Comparison of ENCODE assay signal across 8 cellular contexts in the genomic region with DNA sequence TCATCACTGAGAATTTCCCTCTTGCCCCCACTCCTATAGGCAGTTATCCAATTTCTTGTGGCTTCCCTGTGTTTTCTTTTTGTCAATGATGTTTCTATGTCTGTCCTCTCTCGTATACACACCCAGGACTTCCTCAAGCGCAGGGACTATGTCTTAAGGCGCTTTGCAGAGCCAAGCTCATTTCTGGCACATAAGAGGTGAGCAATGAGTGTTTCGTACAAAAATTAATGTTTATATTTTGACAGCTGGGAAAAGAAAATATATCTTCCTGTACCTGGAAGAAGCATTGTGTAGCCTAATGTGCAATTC. TPM values are rescaled to one million over a fixed set of nuclear protein-coding genes. Genes with fewer than 3 reads are reported as not detected.
DNase-seq lines count a peak whose midpoint lies in the region; ATAC-seq, FAIRE-seq and TF ChIP-seq lines count a peak whose summit lies in the region.

No MANE protein-coding gene starts in this region.

- peaks cover 3% of the 10 kb centered on the region for H4K20me1 ChIP-seq in endothelial cell of umbilical vein (replicated peaks; ENCODE audit: control insufficient read depth, extremely low read depth, insufficient read depth, low read length)
- H4K20me1 ChIP-seq in osteoblast (ENCODE audit: insufficient read depth, low read length): peaks cover 66% of the 10 kb centered on the region

- H3K4me1 ChIP-seq in endothelial cell of umbilical vein (ENCODE audit: control insufficient read depth, extremely low read depth, insufficient read depth, low read length): peaks cover 15% of the 10 kb centered on the region
- peaks cover 17% of the 10 kb centered on the region for H3K4me1 ChIP-seq in osteoblast (ENCODE audit: insufficient read depth, low read length)

- TSS peak; percentile 47 for BruUV-seq in endothelial cell of umbilical vein (replicated peaks; lab: Mats Ljungman, UMichigan)

- H3K79me2 ChIP-seq in endothelial cell of umbilical vein (ENCODE audit: control insufficient read depth, insufficient read depth, low read length) (peaks cover 89% of the 10 kb centered on the region), osteoblast (ENCODE audit: insufficient read depth, low read length) (peaks cover 92% of the 10 kb centered on the region)

- ATAC-seq in GM19035 (IDR thresholded peaks at IDR 0.05; ENCODE audit: unreplicated experiment): no peak
- no peak for ATAC-seq in esophagus mucosa
- no peak for ATAC-seq in GM21528 (IDR thresholded peaks at IDR 0.05; ENCODE audit: low FRiP score, unreplicated experiment)

- H2AFZ ChIP-seq in endothelial cell of umbilical vein (ENCODE audit: low read depth, low read length): no peak overlapping the region
- H2AFZ ChIP-seq in osteoblast (ENCODE audit: low read length): no peak overlapping the region

- peak overlapping the region; percentile 90 for H3K9ac ChIP-seq in endothelial cell of umbilical vein (replicated peaks; ENCODE audit: extremely low read depth, insufficient read depth, low read length)

- peaks cover 0 to 3% of the 10 kb centered on the region in 2 experiments for H3K36me3 ChIP-seq in endothelial cell of umbilical vein (ENCODE audit: control insufficient read depth in 2 of 2, extremely low read depth in 1 of 2, insufficient read depth in 2 of 2, low read length in 2 of 2)
- H3K36me3 ChIP-seq in osteoblast (ENCODE audit: insufficient read depth, low read length): peaks cover 29% of the 10 kb centered on the region

- peak; percentile 32 for DNase-seq in GM12865 (ENCODE audit: low read depth)
- DNase-seq in OCI-M1 (lab: John Stamatoyannopoulos, UW): peak; percentile 59
- peak; percentile 33 for DNase-seq in endothelial cell of umbilical vein (ENCODE audit: low read depth, low spot score)
- DNase-seq in osteoblast (ENCODE audit: insufficient read length, low spot score, missing footprints): peak; percentile 59
- DNase-seq in NCI-H1436 (lab: John Stamatoyannopoulos, UW): no peak

- dilution Hi-C loops in endothelial cell of umbilical vein (cut with MboI; ENCODE audit: extremely low pct_ligation_motif_present, low sequenced_read_pairs): no loop called here

- CTCF ChIA-PET in endothelial cell of umbilical vein (lab: Charles Lee): interaction anchor here (0.7 to 2.4 kb wide), 8 partner anchors 8 to 350 kb away, joined by 3 to 9 read pairs (median 4); no protein-coding TSS in a partner anchor

- intact Hi-C loops in endothelial cell of umbilical vein (cut with micrococcal nuclease): loop anchor here (1.0 to 2.0 kb wide), 2 partner anchors 52 to 152 kb away; a partner anchor contains a TSS

- no peaks in the 10 kb centered on the region for H3K27me3 ChIP-seq in endothelial cell of umbilical vein (ENCODE audit: control insufficient read depth in 2 of 2, insufficient read depth in 2 of 2, low read length in 2 of 2)
- H3K27me3 ChIP-seq in osteoblast (ENCODE audit: insufficient read depth, low read length): no peaks in the 10 kb centered on the region

- H3K9me3 ChIP-seq in endothelial cell of umbilical vein (replicated peaks; ENCODE audit: control insufficient read depth, insufficient read depth, low read length): no peaks in the 10 kb centered on the region
- no peaks in the 10 kb centered on the region for H3K9me3 ChIP-seq in osteoblast (ENCODE audit: low read depth, low read length)

- POLR2A ChIA-PET in endothelial cell of umbilical vein (lab: Charles Lee): interaction anchor here (2.4 kb wide), 1 partner anchor 32 kb away, joined by 5 read pairs; no protein-coding TSS in a partner anchor

- TF ChIP-seq POLR2A in endothelial cell of umbilical vein (IDR thresholded peaks at IDR 0.05; ENCODE audit: low read depth, low read length): no peak

- H3K27ac ChIP-seq in endothelial cell of umbilical vein (ENCODE audit: insufficient read depth, low read depth, low read length) (peak overlapping the region; percentile 68), osteoblast (ENCODE audit: low read depth, low read length) (peak overlapping the region; percentile 98)

- TF ChIP-seq CTCF in GM12865 (IDR thresholded peaks at IDR 0.05; ENCODE audit: insufficient read depth, low read depth, low read length, missing control alignments) (no peak), endothelial cell of umbilical vein (IDR thresholded peaks at IDR 0.05; ENCODE audit: extremely low read depth in 1 of 2, insufficient read depth in 1 of 2, low read depth in 1 of 2, low read length in 2 of 2) (no peak), osteoblast (IDR thresholded peaks at IDR 0.05; ENCODE audit: extremely low read depth, low read depth, low read length) (no peak)

- no peaks in the 10 kb centered on the region for H3K9me1 ChIP-seq in endothelial cell of umbilical vein (replicated peaks; ENCODE audit: control insufficient read depth, extremely low read depth, insufficient read depth, low read length)

- H3K4me2 ChIP-seq in endothelial cell of umbilical vein (ENCODE audit: insufficient read depth, low read length) (peak overlapping the region; percentile 98), osteoblast (ENCODE audit: insufficient read depth, low read length) (peak overlapping the region; percentile 96)

- H3K4me3 ChIP-seq in GM12865 (ENCODE audit: low read depth, low read length): peak overlapping the region; percentile 98
- peak overlapping the region; percentile 77 to 94 (median 94) for H3K4me3 ChIP-seq in endothelial cell of umbilical vein (replicated peaks in 1 of 3; ENCODE audit: insufficient read depth in 1 of 3, low read depth in 1 of 3, low read length in 3 of 3)
- H3K4me3 ChIP-seq in osteoblast (ENCODE audit: insufficient read depth, low read length): peak overlapping the region; percentile 81

- no peak for FAIRE-seq in endothelial cell of umbilical vein (lab: Jason Lieb, UNC)

TF ChIP-seq in endothelial cell of umbilical vein, 7 proteins besides CTCF, POLR2A, EP300 and RAD21 (continues in another document):
- TF ChIP-seq, protein P1, sequence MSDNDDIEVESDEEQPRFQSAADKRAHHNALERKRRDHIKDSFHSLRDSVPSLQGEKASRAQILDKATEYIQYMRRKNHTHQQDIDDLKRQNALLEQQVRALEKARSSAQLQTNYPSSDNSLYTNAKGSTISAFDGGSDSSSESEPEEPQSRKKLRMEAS (IDR thresholded peaks at IDR 0.05; ENCODE audit: insufficient read depth, insufficient read length): no peak
- TF ChIP-seq GATA2 (IDR thresholded peaks at IDR 0.05; ENCODE audit: insufficient read depth, insufficient read length, low read depth, low read length): no peak

RNA-seq across cellular contexts. Expression of a gene that starts 1.0 kb away (rescaled TPM):
- total RNA-seq in endothelial cell of umbilical vein (111 and 124 TPM in 2 replicates), osteoblast (69.0 and 77.4 TPM in 2 replicates), esophagus mucosa (56.1 TPM)
- 36.8 and 48.1 TPM in 2 replicates for polyA plus RNA-seq in endothelial cell of umbilical vein
- 54.4 and 58.2 TPM in 2 replicates for polyA plus RNA-seq in endothelial cell of umbilical vein (2011; cell fraction: cytosol; rRNA removed)
- 310 and 404 TPM in 2 replicates for polyA plus RNA-seq in endothelial cell of umbilical vein (2011; cell fraction: nucleus; rRNA removed)
- polyA plus RNA-seq in endothelial cell of umbilical vein (2012): 85.7 and 102 TPM in 2 replicates
- 69.2 and 71.4 TPM in 2 replicates for polyA minus RNA-seq in endothelial cell of umbilical vein
- 23.7 TPM for polyA minus RNA-seq in endothelial cell of umbilical vein (2011; cell fraction: cytosol; rRNA and poly(A)+ RNA removed)
- polyA minus RNA-seq in endothelial cell of umbilical vein (2011; cell fraction: nucleus; rRNA and poly(A)+ RNA removed): 91.2 and 163 TPM in 2 replicates

RNA-seq across cellular contexts. Expression of a gene that starts 1.5 kb away (rescaled TPM):
- total RNA-seq in endothelial cell of umbilical vein (73.9 and 76.5 TPM in 2 replicates), osteoblast (69.0 and 77.1 TPM in 2 replicates), esophagus mucosa (50.6 TPM)
- polyA plus RNA-seq in endothelial cell of umbilical vein: 13.7 and 21.7 TPM in 2 replicates
- 34.2 and 37.7 TPM in 2 replicates for polyA plus RNA-seq in endothelial cell of umbilical vein (2011; cell fraction: cytosol; rRNA removed)
- 24.9 and 32.2 TPM in 2 replicates for polyA plus RNA-seq in endothelial cell of umbilical vein (2011; cell fraction: nucleus; rRNA removed)
- polyA plus RNA-seq in endothelial cell of umbilical vein (2012): 61.6 and 73.2 TPM in 2 replicates
- polyA minus RNA-seq in endothelial cell of umbilical vein: 49.4 and 55.3 TPM in 2 replicates
- polyA minus RNA-seq in endothelial cell of umbilical vein (2011; cell fraction: cytosol; rRNA and poly(A)+ RNA removed): 34.9 TPM
- polyA minus RNA-seq in endothelial cell of umbilical vein (2011; cell fraction: nucleus; rRNA and poly(A)+ RNA removed): 21.0 and 23.9 TPM in 2 replicates

RNA-seq across cellular contexts. Expression of a gene that starts 33.3 kb away (rescaled TPM):
- total RNA-seq in endothelial cell of umbilical vein (47.0 and 49.6 TPM in 2 replicates), osteoblast (29.7 and 35.4 TPM in 2 replicates), esophagus mucosa (22.2 TPM)
- 53.6 and 55.1 TPM in 2 replicates for polyA plus RNA-seq in endothelial cell of umbilical vein
- 29.3 and 30.7 TPM in 2 replicates for polyA plus RNA-seq in endothelial cell of umbilical vein (2011; cell fraction: cytosol; rRNA removed)
- polyA plus RNA-seq in endothelial cell of umbilical vein (2011; cell fraction: nucleus; rRNA removed): 103 and 107 TPM in 2 replicates
- polyA plus RNA-seq in endothelial cell of umbilical vein (2012): 37.1 and 46.6 TPM in 2 replicates
- polyA minus RNA-seq in endothelial cell of umbilical vein: 39.6 and 51.0 TPM in 2 replicates
- polyA minus RNA-seq in endothelial cell of umbilical vein (2011; cell fraction: cytosol; rRNA and poly(A)+ RNA removed): 6.7 TPM
- polyA minus RNA-seq in endothelial cell of umbilical vein (2011; cell fraction: nucleus; rRNA and poly(A)+ RNA removed): 37.4 and 55.2 TPM in 2 replicates

RNA-seq across cellular contexts. Expression of a gene that starts 52.3 kb away (rescaled TPM):
- total RNA-seq in endothelial cell of umbilical vein (179 TPM in 2 replicates), osteoblast (34.0 and 36.5 TPM in 2 replicates), esophagus mucosa (102 TPM)
- 170 and 236 TPM in 2 replicates for polyA plus RNA-seq in endothelial cell of umbilical vein
- 258 and 310 TPM in 2 replicates for polyA plus RNA-seq in endothelial cell of umbilical vein (2011; cell fraction: cytosol; rRNA removed)
- 206 and 284 TPM in 2 replicates for polyA plus RNA-seq in endothelial cell of umbilical vein (2011; cell fraction: nucleus; rRNA removed)
- 213 and 261 TPM in 2 replicates for polyA plus RNA-seq in endothelial cell of umbilical vein (2012)
- polyA minus RNA-seq in endothelial cell of umbilical vein: 240 and 255 TPM in 2 replicates
- polyA minus RNA-seq in endothelial cell of umbilical vein (2011; cell fraction: cytosol; rRNA and poly(A)+ RNA removed): 139 TPM
- polyA minus RNA-seq in endothelial cell of umbilical vein (2011; cell fraction: nucleus; rRNA and poly(A)+ RNA removed): 57.3 and 70.1 TPM in 2 replicates

RNA-seq across cellular contexts. Expression of a gene that starts 52.5 kb away (rescaled TPM):
- total RNA-seq in endothelial cell of umbilical vein (50.2 and 60.2 TPM in 2 replicates), osteoblast (43.0 and 45.2 TPM in 2 replicates), esophagus mucosa (18.7 TPM)
- polyA plus RNA-seq in endothelial cell of umbilical vein: 27.3 and 42.1 TPM in 2 replicates
- 43.5 and 45.2 TPM in 2 replicates for polyA plus RNA-seq in endothelial cell of umbilical vein (2011; cell fraction: cytosol; rRNA removed)
- 84.6 and 94.4 TPM in 2 replicates for polyA plus RNA-seq in endothelial cell of umbilical vein (2011; cell fraction: nucleus; rRNA removed)
- 48.1 and 63.3 TPM in 2 replicates for polyA plus RNA-seq in endothelial cell of umbilical vein (2012)
- 53.2 and 70.8 TPM in 2 replicates for polyA minus RNA-seq in endothelial cell of umbilical vein
- polyA minus RNA-seq in endothelial cell of umbilical vein (2011; cell fraction: cytosol; rRNA and poly(A)+ RNA removed): 41.7 TPM
- 31.7 and 36.8 TPM in 2 replicates for polyA minus RNA-seq in endothelial cell of umbilical vein (2011; cell fraction: nucleus; rRNA and poly(A)+ RNA removed)
